Comparison of ENCODE assay signal across 8 cellular contexts in the genomic region with DNA sequence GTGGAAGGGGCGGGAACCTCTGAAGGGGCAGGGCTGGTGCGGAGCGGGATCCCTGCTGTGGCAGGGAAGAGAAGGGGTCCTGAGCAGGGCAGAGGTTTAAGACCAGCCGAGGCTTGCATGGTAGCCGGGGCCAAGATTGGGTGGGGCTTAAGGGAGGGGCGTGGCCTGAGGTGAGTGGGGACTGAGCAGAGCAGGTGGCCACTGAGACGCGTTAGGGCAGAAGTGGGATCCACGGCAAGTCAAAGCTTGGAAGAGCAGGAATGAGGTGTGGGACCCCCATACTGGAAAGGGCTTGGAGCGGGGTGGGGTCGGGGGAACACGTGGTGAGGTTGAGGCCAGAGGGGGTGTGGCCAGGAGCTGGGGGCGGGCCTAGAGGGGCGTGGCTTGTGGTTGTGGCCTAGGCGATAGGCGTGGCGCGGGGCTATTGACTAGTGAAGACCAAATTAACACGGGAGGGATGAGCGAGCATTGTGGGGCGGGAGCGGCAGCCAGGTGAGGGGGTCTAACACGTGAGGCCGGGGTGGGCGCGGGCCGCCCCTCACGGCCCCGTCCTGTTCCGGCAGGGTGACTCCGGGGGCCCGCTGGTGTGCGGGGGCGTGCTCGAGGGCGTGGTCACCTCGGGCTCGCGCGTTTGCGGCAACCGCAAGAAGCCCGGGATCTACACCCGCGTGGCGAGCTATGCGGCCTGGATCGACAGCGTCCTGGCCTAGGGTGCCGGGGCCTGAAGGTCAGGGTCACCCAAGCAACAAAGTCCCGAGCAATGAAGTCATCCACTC. TPM values are rescaled to one million over a fixed set of nuclear protein-coding genes. Genes with fewer than 3 reads are reported as not detected.
A peak's percentile ranks its signal among the peaks of the same experiment; 100 is the strongest.
DNase-seq lines count a peak whose midpoint lies in the region; ATAC-seq and TF ChIP-seq lines count a peak whose summit lies in the region.

No MANE protein-coding gene starts in this region.

- H2BK15ac ChIP-seq in neuronal stem cell (ENCODE audit: low read length): no peak overlapping the region

- H3K36me3 ChIP-seq in BE2C (no peaks in the 10 kb centered on the region; the same call in 1 of the 2 replicates), Karpas-422 (ENCODE audit: insufficient read depth, low read length) (no peaks in the 10 kb centered on the region), endodermal cell (ENCODE audit: control insufficient read depth, insufficient read depth, low read length) (peaks cover 5% of the 10 kb centered on the region), neuronal stem cell (replicated peaks in 1 of 2; ENCODE audit: control insufficient read depth in 2 of 2, insufficient read depth in 2 of 2, low read length in 2 of 2) (peaks cover 0 to 5% of the 10 kb centered on the region in 2 donors)

- no peak overlapping the region for H4K91ac ChIP-seq in neuronal stem cell (ENCODE audit: low read depth, low read length, poor library complexity)

- 0 out of 2 replicates have a peak, but pooled peaks cover 3% of the 10 kb centered on the region for H4K20me1 ChIP-seq in Karpas-422 (ENCODE audit: insufficient read depth, low read depth, low read length)

- H3K4ac ChIP-seq in neuronal stem cell (ENCODE audit: low read length): no peak overlapping the region

- H3K27ac ChIP-seq in Karpas-422 (ENCODE audit: low read length) (no peak overlapping the region), endodermal cell (ENCODE audit: low read depth, low read length) (no peak overlapping the region), neuronal stem cell (replicated peaks; ENCODE audit: low read length) (no peak overlapping the region)

- H2AFZ ChIP-seq in Karpas-422 (ENCODE audit: low read length) (no peak overlapping the region), neuronal stem cell (ENCODE audit: low read length) (no peak overlapping the region)

- H3K4me3 ChIP-seq in BE2C (ENCODE audit: low read depth, low read length): no peak overlapping the region
- H3K4me3 ChIP-seq in Karpas-422 (ENCODE audit: low read length): no peak overlapping the region
- H3K4me3 ChIP-seq in endodermal cell (ENCODE audit: low read length): no peak overlapping the region
- H3K4me3 ChIP-seq in neuronal stem cell (ENCODE audit: low read length in 2 of 2): no peak overlapping the region

- H3K4me2 ChIP-seq in Karpas-422 (ENCODE audit: low read depth, low read length, poor library complexity, severe bottlenecking) (no peak overlapping the region), neuronal stem cell (ENCODE audit: insufficient read depth, low read length, poor library complexity, severe bottlenecking) (peak overlapping the region; percentile 25)

- H3K9me3 Mint-ChIP-seq in endodermal cell: no peaks in the 10 kb centered on the region

- H3K27me3 ChIP-seq in BE2C (peaks cover 28% of the 10 kb centered on the region), Karpas-422 (ENCODE audit: low read length) (no peaks in the 10 kb centered on the region), endodermal cell (ENCODE audit: control insufficient read depth, insufficient read depth, low read length, poor library complexity, severe bottlenecking) (peaks cover 25% of the 10 kb centered on the region), neuronal stem cell (ENCODE audit: control insufficient read depth in 3 of 3, insufficient read depth in 3 of 3, low read depth in 1 of 3, low read length in 3 of 3) (peaks cover 18 to 43% (median 19%) of the 10 kb centered on the region in 3 experiments)

- H3K23ac ChIP-seq in neuronal stem cell (ENCODE audit: low read depth, low read length, poor library complexity): peak overlapping the region; percentile 91

- no peak overlapping the region for H3K27ac Mint-ChIP-seq in endodermal cell

- H4K8ac ChIP-seq in neuronal stem cell (ENCODE audit: low read depth, low read length): no peak overlapping the region

- H2BK5ac ChIP-seq in neuronal stem cell (ENCODE audit: low read length): peak overlapping the region; percentile 66

- no peaks in the 10 kb centered on the region for H3K79me2 ChIP-seq in Karpas-422 (ENCODE audit: low read length)

- WGBS in endodermal cell (ENCODE audit: insufficient coverage in 1 of 2, insufficient read length in 1 of 2), 2 experiments: 40 to 47% methylated on average over 26 to 51 of the region's 51 CpGs
- WGBS in neuronal stem cell (ENCODE audit: extremely low coverage in 2 of 2, insufficient read length in 2 of 2, insufficient replicate concordance in 1 of 2), 2 donors: no CpG with 5 or more reads among the region's 51 CpGs

- H3K4me1 Mint-ChIP-seq in endodermal cell: peaks cover 5% of the 10 kb centered on the region

- no peak overlapping the region for H3K14ac ChIP-seq in neuronal stem cell (ENCODE audit: low read length)

- no peak overlapping the region for H3K4me3 Mint-ChIP-seq in endodermal cell

- ATAC-seq in GM21529 (IDR thresholded peaks at IDR 0.05; ENCODE audit: unreplicated experiment): no peak

- no peaks in the 10 kb centered on the region for H3K9me2 ChIP-seq in Karpas-422 (replicated peaks; ENCODE audit: insufficient read depth, low read length)

- H2BK12ac ChIP-seq in neuronal stem cell (ENCODE audit: low read length): peak overlapping the region; percentile 41

- DNase-seq in BE2C (peak; percentile 70), Karpas-422 (peak; percentile 89), endodermal cell (peak; percentile 95), neuronal stem cell (ENCODE audit: low spot score) (peak; percentile 57), ureter (ENCODE audit: low spot score) (peak; percentile 80), HuH-7 (ENCODE audit: low spot score) (no peak)
- DNase-seq in activated CD8-positive, alpha-beta memory T cell treated with anti-CD3 and anti-CD28 coated beads for 24 hours: peak; percentile 90

- H3K4me1 ChIP-seq in BE2C: 0 out of 2 replicates have a peak, but pooled peaks cover 2% of the 10 kb centered on the region
- peaks cover 9% of the 10 kb centered on the region; the same call in 1 of the 2 replicates for H3K4me1 ChIP-seq in Karpas-422 (ENCODE audit: low read length)
- no peaks in the 10 kb centered on the region for H3K4me1 ChIP-seq in endodermal cell (ENCODE audit: control insufficient read depth, insufficient read depth, low read length)
- peaks cover 2 to 8% of the 10 kb centered on the region in 2 donors for H3K4me1 ChIP-seq in neuronal stem cell (ENCODE audit: control insufficient read depth in 2 of 2, insufficient read depth in 1 of 2, low read depth in 1 of 2, low read length in 2 of 2)

- peaks cover 4% of the 10 kb centered on the region for H3K79me1 ChIP-seq in neuronal stem cell (ENCODE audit: low read depth, low read length)

- H3K9ac ChIP-seq in Karpas-422 (ENCODE audit: low read length) (no peak overlapping the region), endodermal cell (ENCODE audit: extremely low read depth, low read length, poor library complexity, severe bottlenecking) (no peak overlapping the region), neuronal stem cell (ENCODE audit: low read depth, low read length, poor library complexity) (no peak overlapping the region)

- H2AK5ac ChIP-seq in neuronal stem cell (ENCODE audit: low read depth, low read length): peak overlapping the region; percentile 70

- peaks cover 42% of the 10 kb centered on the region for H3K27me3 Mint-ChIP-seq in endodermal cell (ENCODE audit: insufficient read depth)

- H3K18ac ChIP-seq in neuronal stem cell (ENCODE audit: low read length): peak overlapping the region; percentile 90

- no peak overlapping the region for H2BK120ac ChIP-seq in neuronal stem cell (ENCODE audit: low read depth, low read length)

- TF ChIP-seq CTCF in BE2C (IDR thresholded peaks at IDR 0.05; ENCODE audit: low read depth, low read length) (no peak), endodermal cell (conservative IDR thresholded peaks at IDR 0.05) (no peak)

- H3K9me3 ChIP-seq in BE2C: peaks cover 3% of the 10 kb centered on the region; the same call in 1 of the 2 replicates
- no peaks in the 10 kb centered on the region for H3K9me3 ChIP-seq in Karpas-422 (ENCODE audit: low read length)
- H3K9me3 ChIP-seq in endodermal cell (ENCODE audit: control insufficient read depth, low read length): no peaks in the 10 kb centered on the region
- peaks cover 0 to 9% of the 10 kb centered on the region in 2 donors for H3K9me3 ChIP-seq in neuronal stem cell (replicated peaks in 1 of 2; ENCODE audit: control insufficient read depth in 2 of 2, insufficient read depth in 1 of 2, low read depth in 1 of 2, low read length in 2 of 2)

- H3K36me3 Mint-ChIP-seq in endodermal cell (ENCODE audit: low read depth): peaks cover 9% of the 10 kb centered on the region

RNA-seq across cellular contexts. Expression of a gene that starts 3.3 kb away (rescaled TPM):
- polyA plus RNA-seq in BE2C (2012; ENCODE audit: insufficient read depth, insufficient read length, low read depth): 1.1 TPM
- total RNA-seq in Karpas-422 (2014; rRNA removed; shearing (Covaris generic); ENCODE audit: low replicate concordance): 1.5 and 6.9 TPM in 2 replicates
- total RNA-seq in endodermal cell (1 to 10 TPM in 1 of 2 donors, under 1 TPM in 1; 0.38 to 1.1 TPM), ureter (139 TPM)
- 0.50 TPM for polyA plus RNA-seq in endodermal cell (2013, experiment 1 of 2)
- not detected for polyA plus RNA-seq in endodermal cell (2013, experiment 2 of 2)
- polyA plus RNA-seq in neuronal stem cell (2013, experiment 1 of 2): 0.18 TPM
- 0.14 TPM for polyA plus RNA-seq in neuronal stem cell (2013, experiment 2 of 2)

RNA-seq across cellular contexts. Expression of a gene that starts 10.6 kb away (rescaled TPM):
- not detected for polyA plus RNA-seq in BE2C (2012; ENCODE audit: insufficient read depth, insufficient read length, low read depth)
- total RNA-seq in Karpas-422 (2014; rRNA removed; shearing (Covaris generic); ENCODE audit: low replicate concordance): not detected in 2 replicates
- total RNA-seq in endodermal cell (not detected), ureter (0.81 TPM)
- polyA plus RNA-seq in endodermal cell (2013, experiment 1 of 2): not detected
- not detected for polyA plus RNA-seq in endodermal cell (2013, experiment 2 of 2)
- not detected for polyA plus RNA-seq in neuronal stem cell (2013, experiment 1 of 2)
- not detected for polyA plus RNA-seq in neuronal stem cell (2013, experiment 2 of 2)

RNA-seq across cellular contexts. Expression of a gene that starts 21.9 kb away (rescaled TPM):
- polyA plus RNA-seq in BE2C (2012; ENCODE audit: insufficient read depth, insufficient read length, low read depth): not detected
- not detected in 2 replicates for total RNA-seq in Karpas-422 (2014; rRNA removed; shearing (Covaris generic); ENCODE audit: low replicate concordance)
- total RNA-seq in endodermal cell (not detected), ureter (not detected)
- polyA plus RNA-seq in endodermal cell (2013, experiment 1 of 2): 0.61 TPM
- polyA plus RNA-seq in endodermal cell (2013, experiment 2 of 2): 0.29 TPM
- 1.9 TPM for polyA plus RNA-seq in neuronal stem cell (2013, experiment 1 of 2)
- polyA plus RNA-seq in neuronal stem cell (2013, experiment 2 of 2): 1.9 TPM

RNA-seq across cellular contexts. Expression of a gene that starts 30.3 kb away (rescaled TPM):
- polyA plus RNA-seq in BE2C (2012; ENCODE audit: insufficient read depth, insufficient read length, low read depth): 124 TPM
- 10.8 and 14.1 TPM in 2 replicates for total RNA-seq in Karpas-422 (2014; rRNA removed; shearing (Covaris generic); ENCODE audit: low replicate concordance)
- total RNA-seq in endodermal cell (10 to 100 TPM; 75.8 to 92.4 TPM), ureter (63.7 TPM)
- polyA plus RNA-seq in endodermal cell (2013, experiment 1 of 2): 69.8 TPM
- polyA plus RNA-seq in endodermal cell (2013, experiment 2 of 2): 66.0 TPM
- polyA plus RNA-seq in neuronal stem cell (2013, experiment 1 of 2): 33.3 TPM
- 32.9 TPM for polyA plus RNA-seq in neuronal stem cell (2013, experiment 2 of 2)

RNA-seq across cellular contexts. Expression of a gene that starts 30.6 kb away (rescaled TPM):
- polyA plus RNA-seq in BE2C (2012; ENCODE audit: insufficient read depth, insufficient read length, low read depth): not detected
- not detected in 2 replicates for total RNA-seq in Karpas-422 (2014; rRNA removed; shearing (Covaris generic); ENCODE audit: low replicate concordance)
- total RNA-seq in endodermal cell: not detected
- polyA plus RNA-seq in endodermal cell (2013, experiment 1 of 2): under 0.01 TPM
- under 0.01 TPM for polyA plus RNA-seq in endodermal cell (2013, experiment 2 of 2)
- polyA plus RNA-seq in neuronal stem cell (2013, experiment 1 of 2): not detected
- not detected for polyA plus RNA-seq in neuronal stem cell (2013, experiment 2 of 2)
- not detected for total RNA-seq in ureter

Comparison
In these comparisons a context has a peak if more than half of its experiments do, and no peak if none do; other contexts are left out.
1. RNA of a gene that starts 3.3 kb away (total RNA-seq): 139 TPM in ureter (single experiment); 1.5 to 6.9 TPM in Karpas-422 and 0.38 to 1.1 TPM in endodermal cell; every median in the first group is over 10 times any median in the second.